ENCODE assay signal across 19 cellular contexts in the genomic region with DNA sequence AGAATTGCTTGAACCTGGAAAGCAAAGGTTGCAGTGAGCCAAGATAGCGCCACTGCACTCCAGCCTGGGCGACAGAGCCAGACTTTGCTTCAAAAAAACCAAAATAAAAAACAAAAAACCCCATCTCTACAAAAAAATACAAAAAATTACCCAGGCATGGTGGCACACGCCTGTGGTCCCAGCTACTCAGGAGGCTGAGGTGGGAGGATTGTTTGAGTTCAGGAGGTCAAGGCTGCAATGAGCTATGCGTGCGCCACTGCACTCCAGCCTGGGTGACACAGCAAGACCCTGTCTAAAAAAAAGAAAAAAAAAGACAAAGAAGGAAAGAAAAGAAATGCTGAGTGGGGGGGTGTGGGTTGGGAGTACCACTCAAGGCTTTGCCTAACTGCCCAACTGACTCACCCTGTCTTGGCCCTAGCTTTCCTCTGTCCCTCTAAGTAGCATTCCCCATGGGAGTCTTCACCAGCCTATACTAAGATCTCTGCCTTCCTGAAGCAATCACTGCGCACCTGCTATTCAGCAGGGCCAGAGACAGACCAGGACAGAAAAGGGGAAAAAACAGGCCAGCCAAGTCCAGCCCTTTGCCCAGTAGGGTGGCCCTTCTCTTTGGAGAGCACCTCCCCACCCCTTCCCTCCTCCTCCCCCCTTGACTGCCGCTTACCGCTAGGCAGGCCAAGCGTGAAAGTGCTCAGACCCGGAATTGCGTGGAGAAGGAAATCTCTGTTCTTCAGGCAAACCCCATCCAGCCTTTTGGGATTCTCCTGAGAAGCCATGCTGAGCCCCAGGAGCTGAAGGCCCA. TPM values are rescaled to one million over a fixed set of nuclear protein-coding genes. Genes with fewer than 3 reads are reported as not detected.
DNase-seq lines count a peak whose midpoint lies in the region; ATAC-seq and TF ChIP-seq lines count a peak whose summit lies in the region.
"Had no signal": no experiment of that assay in that cellular context is flagged by ENCODE, and none has a peak within 500 bp of the region (broad histone marks: within the 10 kb centered on the region; RNA-seq: fewer than 3 reads in every experiment).

No MANE protein-coding gene starts in this region.

- H3K4me1 ChIP-seq in left lung (no peaks in the 10 kb centered on the region), thyroid gland (peaks cover 16 to 50% of the 10 kb centered on the region in 2 donors), hepatocyte (ENCODE audit: insufficient read depth) (no peaks in the 10 kb centered on the region)

- no peaks in the 10 kb centered on the region for H3K36me3 ChIP-seq in WERI-Rb-1
- no peaks in the 10 kb centered on the region for H3K36me3 ChIP-seq in left lung
- H3K36me3 ChIP-seq in thyroid gland, result no peaks in the 10 kb centered on the region
- no peaks in the 10 kb centered on the region for H3K36me3 ChIP-seq in hepatocyte (replicated peaks; ENCODE audit: insufficient read depth, low read depth)

- WGBS in thyroid gland, 2 donors, result 56 to 58% methylated on average over 11 of the region's 11 CpGs
- 87% methylated on average over 11 of the region's 11 CpGs for WGBS in hepatocyte (ENCODE audit: low lambda C conversion rate, missing lambda C conversion rate)

- no peaks in the 10 kb centered on the region for H3K9me3 ChIP-seq in WERI-Rb-1 (ENCODE audit: severe bottlenecking)
- no peaks in the 10 kb centered on the region for H3K9me3 ChIP-seq in left lung
- H3K9me3 ChIP-seq in thyroid gland, result no peaks in the 10 kb centered on the region
- H3K9me3 ChIP-seq in hepatocyte (ENCODE audit: low read depth), result no peaks in the 10 kb centered on the region

- H3K9me2 ChIP-seq in hepatocyte (replicated peaks; ENCODE audit: insufficient read depth), result no peaks in the 10 kb centered on the region

- peak; percentile 72 for ATAC-seq in left lung
- ATAC-seq: esophagus mucosa; stimulated activated naive CD8-positive, alpha-beta T cell treated with anti-CD3 and anti-CD28 coated beads, Interleukin-15, amount 100 ng/mL, for 72 hours had no signal

- no peaks in the 10 kb centered on the region for H3K27me3 ChIP-seq in WERI-Rb-1 (ENCODE audit: insufficient read depth, low read depth, severe bottlenecking)
- peaks cover 12 to 47% of the 10 kb centered on the region in 2 donors for H3K27me3 ChIP-seq in left lung
- H3K27me3 ChIP-seq in thyroid gland, result no peaks in the 10 kb centered on the region
- peaks cover 14% of the 10 kb centered on the region for H3K27me3 ChIP-seq in hepatocyte

- intact Hi-C loops in left lung (cut with DNase I), result no loop called here
- intact Hi-C loops in thyroid gland (cut with DNase I), result no loop called here

- TF ChIP-seq CTCF in WERI-Rb-1 (IDR thresholded peaks at IDR 0.05; ENCODE audit: low read depth, low read length), result no peak
- TF ChIP-seq CTCF in left lung (IDR thresholded peaks at IDR 0.05), result no peak
- no peak for TF ChIP-seq CTCF in thyroid gland (IDR thresholded peaks at IDR 0.05)
- no peak for TF ChIP-seq CTCF in hepatocyte (IDR thresholded peaks at IDR 0.05; ENCODE audit: poor library complexity)

- H2AFZ ChIP-seq in hepatocyte, result no peak overlapping the region

- H3K4me2 ChIP-seq in hepatocyte, result no peak overlapping the region

- H3K4me3 ChIP-seq in WERI-Rb-1 (ENCODE audit: low read depth, low read length) (no peak overlapping the region), left lung (no peak overlapping the region), thyroid gland (replicated peaks in 1 of 3) (no peak overlapping the region), hepatocyte (no peak overlapping the region)

- no peaks in the 10 kb centered on the region for H3K79me2 ChIP-seq in hepatocyte

- peak; percentile 11 for DNase-seq in NCI-H2227 (lab: John Stamatoyannopoulos, UW; ENCODE audit: unreplicated experiment)
- no peak for DNase-seq in NCI-H2227 treated with DMSO at 0.1 percent for 48 hours (lab: John Stamatoyannopoulos, UW)
- DNase-seq in WERI-Rb-1, result no peak
- no peak for DNase-seq in left lung
- DNase-seq in thyroid gland, result peak; percentile 77 to 88
- DNase-seq in mesenteric fat pad (ENCODE audit: low spot score), result no peak
- no peak for DNase-seq in stimulated activated CD4-positive, alpha-beta T cell treated with anti-CD3 and anti-CD28 coated beads, Interleukin-15, amount 100 ng/mL, for 24 hours
- no peak for DNase-seq in hepatocyte (ENCODE audit: low spot score)
- DNase-seq: activated CD4-positive, alpha-beta T cell treated with anti-CD3 and anti-CD28 coated beads, Interleukin-2, amount 50 U/mL, for 4 hours; activated naive CD4-positive, alpha-beta T cell treated with anti-CD3 and anti-CD28 coated beads, Interleukin-2, amount 10 ng/mL, durations not matched to agents 7 days and 5 days; activated T-cell treated with anti-CD3 and anti-CD28 coated beads for 4 hours; CD4-positive, alpha-beta memory T cell; cortex of kidney; immature natural killer cell; NCI-H2029; stimulated activated CD4-positive, alpha-beta T cell treated with anti-CD3 and anti-CD28 coated beads, Interleukin-1b, Interleukin-23, amount 100 ng/mL, for 48 hours; stimulated activated naive CD8-positive, alpha-beta T cell treated with anti-CD3 and anti-CD28 coated beads, Interleukin-15, amount 100 ng/mL, for 72 hours had no signal

- H3K27ac ChIP-seq in WERI-Rb-1 (peak overlapping the region; percentile 31), left lung (no peak overlapping the region), thyroid gland (peak overlapping the region; percentile 46 to 80 (median 51)), hepatocyte (no peak overlapping the region)

- no peaks in the 10 kb centered on the region for H4K20me1 ChIP-seq in hepatocyte (ENCODE audit: insufficient read depth, poor library complexity, severe bottlenecking)

- peak in 1 of 2 donors; percentile 24 for TF ChIP-seq POLR2A in thyroid gland (IDR thresholded peaks at IDR 0.05)

RNA-seq across cellular contexts. Expression of a gene that starts 45.8 kb away (rescaled TPM):
- total RNA-seq in left lung (1 to 10 TPM; 2.7 to 5.1 TPM), thyroid gland (1 to 10 TPM; 1.6 to 4.9 (median 2.5) TPM), mesenteric fat pad (11.2 TPM), hepatocyte (0.48 and 1.4 TPM in 2 replicates)
- 0.53 and 0.97 TPM in 2 replicates for polyA plus RNA-seq in hepatocyte
- total RNA-seq: glomerular endothelial cell had no signal

RNA-seq across cellular contexts. Expression of a gene that starts 50.6 kb away (rescaled TPM):
- total RNA-seq in left lung (10 to 100 TPM; 30.7 to 36.0 TPM), thyroid gland (10 to 100 TPM; 41.6 to 61.1 (median 49.3) TPM), mesenteric fat pad (35.6 TPM), hepatocyte (26.2 and 27.8 TPM in 2 replicates)
- 45.2 and 49.0 TPM in 2 replicates for polyA plus RNA-seq in hepatocyte

Comparison
In these comparisons a context has a peak if more than half of its experiments do, and no peak if none do; other contexts are left out.
1. DNase-seq: peak in NCI-H2227 (single experiment) and thyroid gland (2 of 2); none in NCI-H2227 treated with DMSO at 0.1 percent for 48 hours (single experiment), WERI-Rb-1 (single experiment), left lung (0 of 2), mesenteric fat pad (single experiment), stimulated activated CD4-positive, alpha-beta T cell treated with anti-CD3 and anti-CD28 coated beads, Interleukin-15, amount 100 ng/mL, for 24 hours (single experiment) and hepatocyte (single experiment).
2. H3K27ac ChIP-seq: peak in WERI-Rb-1 (single experiment) and thyroid gland (3 of 3); none in left lung (0 of 2) and hepatocyte (single experiment).